9 cellular contexts compared by ENCODE assay signal in genomic region chr11:18720811-18721575, GRCh38. TPM values are rescaled to one million over a fixed set of nuclear protein-coding genes. Genes with fewer than 3 reads are reported as not detected.
DNase-seq lines count a peak whose midpoint lies in the region; ATAC-seq and TF ChIP-seq lines count a peak whose summit lies in the region.
"Had no signal": no experiment of that assay in that cellular context is flagged by ENCODE, and none has a peak within 500 bp of the region (broad histone marks: within the 10 kb centered on the region; RNA-seq: fewer than 3 reads in every experiment).

No MANE protein-coding gene starts in this region.

- H3K4me2 ChIP-seq in hepatocyte: peak overlapping the region; percentile 95

- H3K27ac ChIP-seq in angular gyrus (ENCODE audit: low read depth, low read length) (peak overlapping the region; percentile 32), hepatocyte (peak overlapping the region; percentile 74), aorta (ENCODE audit: low read depth in 1 of 2, low read length in 2 of 2) (peak overlapping the region in 1 of 2 donors; percentile 53)

- H3K79me2 ChIP-seq in hepatocyte: no peaks in the 10 kb centered on the region

- H3K9me2 ChIP-seq in hepatocyte (replicated peaks; ENCODE audit: insufficient read depth): no peaks in the 10 kb centered on the region

- no peaks in the 10 kb centered on the region for H4K20me1 ChIP-seq in hepatocyte (ENCODE audit: insufficient read depth, poor library complexity, severe bottlenecking)

- DNase-seq in CD1c-positive myeloid dendritic cell (ENCODE audit: extremely low spot score) (peak; percentile 62), HUDEP-2 (lab: John Stamatoyannopoulos, UW; ENCODE audit: unreplicated experiment in 76 of 76) (peak in 44 of 76 experiments; percentile 4 to 60 (median 32)), T-helper 22 cell (ENCODE audit: low read depth) (peak; percentile 72), hepatocyte (ENCODE audit: low spot score) (peak; percentile 90), retina (peak; percentile 92), aorta (peak; percentile 90 to 96)

- H2AFZ ChIP-seq in hepatocyte: peak overlapping the region; percentile 94

- peaks cover 14% of the 10 kb centered on the region for H3K4me1 ChIP-seq in hepatocyte (ENCODE audit: insufficient read depth)
- no peaks in the 10 kb centered on the region for H3K4me1 ChIP-seq in aorta (ENCODE audit: control insufficient read depth in 1 of 2, insufficient read depth in 2 of 2, low read length in 2 of 2)

- H3K27me3 ChIP-seq in hepatocyte (no peaks in the 10 kb centered on the region), aorta (ENCODE audit: control insufficient read depth in 1 of 2, insufficient read depth in 2 of 2, low read length in 1 of 2) (no peaks in the 10 kb centered on the region)

- H3K9me3 ChIP-seq in hepatocyte (ENCODE audit: low read depth) (no peaks in the 10 kb centered on the region), aorta (ENCODE audit: control insufficient read depth, low read length) (no peaks in the 10 kb centered on the region)

- H3K4me3 ChIP-seq in hepatocyte (peak overlapping the region; percentile 64), aorta (ENCODE audit: low read length in 2 of 2) (peak overlapping the region; percentile 22 to 71)

- no peaks in the 10 kb centered on the region for H3K36me3 ChIP-seq in hepatocyte (replicated peaks; ENCODE audit: insufficient read depth, low read depth)
- H3K36me3 ChIP-seq in aorta (ENCODE audit: control insufficient read depth in 1 of 2, insufficient read depth in 2 of 2, low read length in 1 of 2): no peaks in the 10 kb centered on the region

- TF ChIP-seq CTCF in hepatocyte (IDR thresholded peaks at IDR 0.05; ENCODE audit: poor library complexity): no peak

- intact Hi-C loops in aorta (cut with DNase I): no loop called here

- ATAC-seq in GM19395 (IDR thresholded peaks at IDR 0.05; ENCODE audit: unreplicated experiment): peak; percentile 74
- peak; percentile 95 for ATAC-seq in aorta (ENCODE audit: low FRiP score)

- WGBS in hepatocyte (ENCODE audit: low lambda C conversion rate, missing lambda C conversion rate): 6% methylated on average over 41 of the region's 42 CpGs
- WGBS in aorta, 2 donors: 1 to 3% methylated on average over 41 to 42 of the region's 42 CpGs

RNA-seq across cellular contexts. Expression of gene IGSF22, which starts 5.0 kb away (rescaled TPM):
- total RNA-seq in hepatocyte: 0.08 TPM in 1 of 2 replicates, not detected in the other
- polyA plus RNA-seq in hepatocyte: 0.22 TPM in 1 of 2 replicates, not detected in the other
- under 1 TPM; 0.30 to 0.58 TPM for total RNA-seq in aorta
- polyA plus RNA-seq in aorta: not detected
- total RNA-seq: HT1080 had no signal

RNA-seq across cellular contexts. Expression of gene TMEM86A, which starts 22.4 kb away (rescaled TPM):
- total RNA-seq in hepatocyte (1.7 and 2.3 TPM in 2 replicates), aorta (1 to 10 TPM; 4.4 to 8.4 TPM)
- polyA plus RNA-seq in hepatocyte (5.0 and 5.2 TPM in 2 replicates), aorta (1 to 10 TPM; 1.1 to 2.0 TPM)

Comparison
In these comparisons a context has a peak if more than half of its experiments do, and no peak if none do; other contexts are left out.
1. DNase-seq: peak in every context shown above with its lines; median percentile 93 in aorta; 92 in retina; 90 in hepatocyte; 72 in T-helper 22 cell; 62 in CD1c-positive myeloid dendritic cell; 32 in HUDEP-2.